ENCODE assay signal across 16 cellular contexts in the genomic region with DNA sequence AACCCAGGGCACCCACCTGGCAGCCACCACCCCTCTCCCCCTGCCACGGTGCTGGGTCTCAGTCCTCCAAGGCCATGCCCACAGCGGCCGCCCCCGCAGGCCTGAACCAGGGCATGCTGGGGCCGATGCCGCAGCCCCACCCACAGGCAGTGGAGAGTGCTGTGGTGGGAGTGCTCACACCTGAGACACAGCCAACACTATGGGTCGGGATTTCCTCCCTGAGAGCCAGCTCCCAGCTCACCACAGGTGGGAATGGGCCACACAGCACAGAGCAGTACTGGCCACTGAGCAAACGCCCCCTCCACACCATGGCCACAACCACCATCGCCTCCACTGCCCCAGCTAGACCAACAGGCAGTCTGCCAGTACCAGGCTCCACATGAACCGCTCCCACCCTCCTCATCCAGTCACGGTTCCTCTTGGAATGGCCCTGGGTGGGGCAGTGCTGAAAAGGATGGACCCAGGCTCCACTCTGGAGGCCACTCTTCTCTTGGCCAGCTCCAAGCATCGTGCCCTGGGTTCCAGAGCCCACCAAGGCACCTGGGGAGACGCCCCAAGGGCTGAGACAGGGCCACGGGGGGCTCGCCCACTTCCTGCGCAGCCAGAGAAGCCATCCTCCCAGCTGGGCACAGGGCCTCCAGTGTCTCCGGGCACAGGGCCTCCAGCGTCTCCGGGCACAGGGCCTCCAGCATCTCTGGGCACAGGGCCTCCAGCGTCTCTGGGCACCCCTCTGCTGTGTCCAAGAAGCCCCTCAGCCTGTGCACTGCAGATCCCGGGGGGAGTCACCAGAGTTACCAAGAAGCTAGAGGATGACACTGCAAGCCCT. TPM values are rescaled to one million over a fixed set of nuclear protein-coding genes. Genes with fewer than 3 reads are reported as not detected.
DNase-seq lines count a peak whose midpoint lies in the region; ATAC-seq and TF ChIP-seq lines count a peak whose summit lies in the region.
"Had no signal": no experiment of that assay in that cellular context is flagged by ENCODE, and none has a peak within 500 bp of the region (broad histone marks: within the 10 kb centered on the region; RNA-seq: fewer than 3 reads in every experiment).

No MANE protein-coding gene starts in this region.

- H3K27me3 ChIP-seq in right atrium auricular region = no peaks in the 10 kb centered on the region
- no peaks in the 10 kb centered on the region for H3K27me3 ChIP-seq in right cardiac atrium (ENCODE audit: control insufficient read depth, insufficient read depth)
- H3K27me3 ChIP-seq in osteoblast (ENCODE audit: insufficient read depth, low read length) = no peaks in the 10 kb centered on the region
- no peaks in the 10 kb centered on the region for H3K27me3 ChIP-seq in aorta (ENCODE audit: control insufficient read depth in 1 of 2, insufficient read depth in 2 of 2, low read length in 1 of 2)
- H3K27me3 ChIP-seq: BLaER1 treated with 17β-estradiol and CSF1 and Interleukin-3, amounts not matched to agents 10 nM and 100 nM had no signal

- H3K4me1 ChIP-seq in right atrium auricular region (peaks cover 0 to 14% of the 10 kb centered on the region in 2 donors), right cardiac atrium (ENCODE audit: control insufficient read depth, insufficient read depth, low read length) (no peaks in the 10 kb centered on the region), osteoblast (ENCODE audit: insufficient read depth, low read length) (no peaks in the 10 kb centered on the region), aorta (ENCODE audit: control insufficient read depth in 1 of 2, insufficient read depth in 2 of 2, low read length in 2 of 2) (no peaks in the 10 kb centered on the region)

- no peak overlapping the region for H3K4me3 ChIP-seq in right atrium auricular region
- H3K4me3 ChIP-seq in right cardiac atrium (ENCODE audit: low read length) = no peak overlapping the region
- no peak overlapping the region for H3K4me3 ChIP-seq in osteoblast (ENCODE audit: insufficient read depth, low read length)
- H3K4me3 ChIP-seq in aorta (ENCODE audit: low read length in 2 of 2) = no peak overlapping the region
- H3K4me3 ChIP-seq: BLaER1 treated with 17β-estradiol and CSF1 and Interleukin-3, amounts not matched to agents 10 nM and 100 nM had no signal

- no peak for ATAC-seq in Right ventricle myocardium superior (ENCODE audit: poor library complexity)
- ATAC-seq in right cardiac atrium = no peak
- no peak for ATAC-seq in aorta (ENCODE audit: low FRiP score)
- no peak for ATAC-seq in GM21367 (IDR thresholded peaks at IDR 0.05; ENCODE audit: unreplicated experiment)

- H3K36me3 ChIP-seq in right atrium auricular region = peaks cover 79% of the 10 kb centered on the region
- H3K36me3 ChIP-seq in osteoblast (ENCODE audit: insufficient read depth, low read length) = peaks cover 16% of the 10 kb centered on the region
- peaks cover 6 to 13% of the 10 kb centered on the region in 2 donors for H3K36me3 ChIP-seq in aorta (ENCODE audit: control insufficient read depth in 1 of 2, insufficient read depth in 2 of 2, low read length in 1 of 2)

- intact Hi-C loops in Right ventricle myocardium superior (cut with DNase I) (no loop called here), right cardiac atrium (cut with DNase I) (no loop called here), aorta (cut with DNase I) (no loop called here)

- WGBS in right cardiac atrium = 92% methylated on average over 21 of the region's 21 CpGs
- WGBS in aorta, 2 donors = 85 to 87% methylated on average over 21 of the region's 21 CpGs

- TF ChIP-seq CTCF in right atrium auricular region (IDR thresholded peaks at IDR 0.05) = no peak
- no peak for TF ChIP-seq CTCF in osteoblast (IDR thresholded peaks at IDR 0.05; ENCODE audit: extremely low read depth, low read depth, low read length)

- DNase-seq in Right ventricle myocardium superior (peak; percentile 32), right atrium auricular region (ENCODE audit: low spot score) (no peak), right cardiac atrium (peak; percentile 8 to 51 (median 38)), osteoblast (ENCODE audit: insufficient read length, low spot score, missing footprints) (peak; percentile 85), aorta (peak; percentile 41 to 59), CD1c-positive myeloid dendritic cell (ENCODE audit: extremely low spot score) (no peak), cerebellar nuclear complex (lab: John Stamatoyannopoulos, UW) (no peak)
- DNase-seq: GDM1, HFFc6, KBM-7, NCI-H1092, NCI-H2081 treated with DMSO at 0.1 percent for 48 hours, NCI-H510A, NCI-H774 had no signal

- H3K4me2 ChIP-seq in osteoblast (ENCODE audit: insufficient read depth, low read length) = no peak overlapping the region
- H3K4me2 ChIP-seq: BLaER1 treated with 17β-estradiol and CSF1 and Interleukin-3, amounts not matched to agents 10 nM and 100 nM had no signal

- H4K20me1 ChIP-seq in osteoblast (ENCODE audit: insufficient read depth, low read length) = peaks cover 7% of the 10 kb centered on the region

- H3K9me3 ChIP-seq in right atrium auricular region (no peaks in the 10 kb centered on the region), right cardiac atrium (ENCODE audit: control insufficient read depth, low read length) (no peaks in the 10 kb centered on the region), osteoblast (ENCODE audit: low read depth, low read length) (no peaks in the 10 kb centered on the region), aorta (ENCODE audit: control insufficient read depth, low read length) (no peaks in the 10 kb centered on the region)
- H3K9me3 ChIP-seq: BLaER1 treated with 17β-estradiol and CSF1 and Interleukin-3, amounts not matched to agents 10 nM and 100 nM had no signal

- H3K79me2 ChIP-seq in osteoblast (ENCODE audit: insufficient read depth, low read length) = no peaks in the 10 kb centered on the region

- H2AFZ ChIP-seq in osteoblast (ENCODE audit: low read length) = no peak overlapping the region

- H3K27ac ChIP-seq in right atrium auricular region (no peak overlapping the region), right cardiac atrium (ENCODE audit: low read length) (no peak overlapping the region), osteoblast (ENCODE audit: low read depth, low read length) (no peak overlapping the region), aorta (ENCODE audit: low read depth in 1 of 2, low read length in 2 of 2) (no peak overlapping the region)
- H3K27ac ChIP-seq: BLaER1 treated with 17β-estradiol and CSF1 and Interleukin-3, amounts not matched to agents 10 nM and 100 nM had no signal

RNA-seq across cellular contexts. Expression of a gene that starts 14.2 kb away (rescaled TPM):
- 46.1 TPM for total RNA-seq in Right ventricle myocardium superior
- total RNA-seq in right atrium auricular region = 10 to 100 TPM; 22.0 to 27.9 TPM
- total RNA-seq in right cardiac atrium = 10 to 100 TPM; 35.0 to 45.0 (median 42.0) TPM
- polyA plus RNA-seq in right cardiac atrium = 40.0 TPM
- total RNA-seq in osteoblast = 28.2 and 29.8 TPM in 2 replicates
- 10 to 100 TPM; 51.3 to 65.8 TPM for total RNA-seq in aorta
- 100 to 1,000 TPM in 1 of 2 donors, 10 to 100 TPM in 1; 32.4 to 104 TPM for polyA plus RNA-seq in aorta

Comparison
In these comparisons a context has a peak if more than half of its experiments do, and no peak if none do; other contexts are left out.
1. DNase-seq: peak in Right ventricle myocardium superior (single experiment), right cardiac atrium (3 of 3), osteoblast (single experiment) and aorta (2 of 2); none in right atrium auricular region (single experiment), CD1c-positive myeloid dendritic cell (single experiment) and cerebellar nuclear complex (0 of 2).